ENCODE assay signal across 10 cellular contexts in the genomic region with DNA sequence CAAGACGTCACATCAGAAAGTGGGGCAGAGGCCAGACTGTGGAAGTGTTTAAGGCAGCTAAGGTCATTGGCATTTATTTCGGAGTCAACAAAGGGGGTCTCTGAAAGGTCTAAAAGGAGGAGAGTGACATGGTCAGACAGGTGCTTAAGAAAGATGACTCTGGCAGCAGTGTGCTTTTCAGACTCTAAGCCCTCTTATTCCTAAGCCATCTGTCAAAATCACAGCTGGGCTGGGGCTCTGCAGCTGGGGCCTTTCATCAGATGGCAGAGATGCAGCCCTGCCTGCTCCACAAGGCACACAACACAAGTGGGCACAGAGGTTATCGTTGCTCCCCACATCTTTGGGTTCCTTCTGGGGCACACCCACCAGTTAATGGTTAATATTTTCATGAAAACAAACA. TPM values are rescaled to one million over a fixed set of nuclear protein-coding genes. Genes with fewer than 3 reads are reported as not detected.
DNase-seq lines count a peak whose midpoint lies in the region; ATAC-seq, FAIRE-seq and TF ChIP-seq lines count a peak whose summit lies in the region.
"Had no signal": no experiment of that assay in that cellular context is flagged by ENCODE, and none has a peak within 500 bp of the region (broad histone marks: within the 10 kb centered on the region; RNA-seq: fewer than 3 reads in every experiment).

No MANE protein-coding gene starts in this region.

- H3K27me3 ChIP-seq in brain microvascular endothelial cell (replicated peaks) = no peaks in the 10 kb centered on the region

- H3K4me3 ChIP-seq in A549 (no peak overlapping the region), brain microvascular endothelial cell (ENCODE audit: low read depth, low read length) (no peak overlapping the region)

- H3K9me3 ChIP-seq in A549 = no peaks in the 10 kb centered on the region

- intact Hi-C loops in Calu3 (cut with micrococcal nuclease; ENCODE audit: unreplicated experiment) = loop anchor here (5.0 kb wide), 1 partner anchor 281 kb away; no protein-coding TSS in a partner anchor

- peaks cover 34% of the 10 kb centered on the region for H3K36me3 ChIP-seq in brain microvascular endothelial cell (replicated peaks)

- no peak for TF ChIP-seq CTCF in A549 (IDR thresholded peaks at IDR 0.05)
- TF ChIP-seq CTCF in brain (conservative IDR thresholded peaks at IDR 0.05) = no peak
- no peak for TF ChIP-seq CTCF in nephron (IDR thresholded peaks at IDR 0.05; ENCODE audit: unreplicated experiment in 3 of 3)
- no peak for TF ChIP-seq CTCF in brain microvascular endothelial cell (IDR thresholded peaks at IDR 0.05; ENCODE audit: low read depth, low read length, missing control alignments)
- TF ChIP-seq CTCF in Calu3 (IDR thresholded peaks at IDR 0.05; ENCODE audit: unreplicated experiment) = no peak

- CTCF ChIA-PET in A549 (lab: Yijun Ruan, JAX) = interaction anchor here (1.1 to 8.6 kb wide), 23 partner anchors 8 to 543 kb away, joined by 3 to 166 read pairs (median 9); partner anchors contain the start of gene FBXL22
- CTCF ChIA-PET in Calu3 (lab: Charles Lee) = interaction anchor here (0.6 kb wide), 1 partner anchor 552 kb away, joined by 3 read pairs; no protein-coding TSS in a partner anchor

- POLR2A ChIA-PET in A549 (lab: Yijun Ruan, JAX) = no interaction called here

- DNase-seq in A549 (ENCODE audit: low read depth in 1 of 2, low spot score in 1 of 2) (no peak), LHCN-M2 (ENCODE audit: low read depth) (peak; percentile 52), brain microvascular endothelial cell (no peak), Calu3 (no peak), cerebellar cortex (ENCODE audit: low spot score) (no peak), NCI-H128 (lab: John Stamatoyannopoulos, UW; ENCODE audit: unreplicated experiment) (no peak)
- DNase-seq: DMS79 treated with DMSO at 0.1 percent for 48 hours had no signal

- H3K4me2 ChIP-seq in A549 = no peak overlapping the region; the same call in 2 of the 3 replicates

- peaks cover 43% of the 10 kb centered on the region for H3K4me1 Mint-ChIP-seq in brain
- peaks cover 47% of the 10 kb centered on the region for H3K4me1 Mint-ChIP-seq in nephron
- peaks cover 33% of the 10 kb centered on the region for H3K4me1 Mint-ChIP-seq in Calu3 (ENCODE audit: low read depth, unreplicated experiment)

- ATAC-seq in A549 = peak; percentile 7 to 11; a peak in 2 of 6 replicates

- in situ Hi-C loops in brain microvascular endothelial cell (cut with HindIII; ENCODE audit: low pct_ligation_motif_present, low sequenced_read_pairs) = no loop called here

- H3K27ac Mint-ChIP-seq in brain (peak overlapping the region; percentile 52 to 100 (median 99)), nephron (peak overlapping the region; percentile 96 to 98 (median 96)), Calu3 (ENCODE audit: unreplicated experiment) (no peak overlapping the region)

- WGBS in A549 (ENCODE audit: missing lambda C conversion rate) = 64% methylated on average over 3 of the region's 3 CpGs

- H3K27ac ChIP-seq in A549 (peak overlapping the region in 1 of 2 experiments; percentile 21; a peak in 2 of 6 replicates), brain microvascular endothelial cell (no peak overlapping the region)

- no peak for TF ChIP-seq POLR2A in A549 (IDR thresholded peaks at IDR 0.05; ENCODE audit: low read length)

- TF ChIP-seq EP300 in A549 (IDR thresholded peaks at IDR 0.05) = no peak

- no peak for TF ChIP-seq RAD21 in A549 (conservative IDR thresholded peaks at IDR 0.05 in 1 of 2, IDR thresholded peaks at IDR 0.05 in 1 of 2)

- H3K4me1 ChIP-seq in A549 = peaks cover 23% of the 10 kb centered on the region

- FAIRE-seq in A549 (lab: Jason Lieb, UNC) = no peak
- FAIRE-seq: frontal cortex had no signal

- H3K27me3 Mint-ChIP-seq in brain = no peaks in the 10 kb centered on the region
- H3K27me3 Mint-ChIP-seq in nephron (ENCODE audit: low read depth) = peaks cover 9% of the 10 kb centered on the region
- no peaks in the 10 kb centered on the region for H3K27me3 Mint-ChIP-seq in Calu3 (ENCODE audit: unreplicated experiment)

- BruUV-seq in Calu3 (replicated peaks; lab: Mats Ljungman, UMichigan) = no TSS peak

- peak overlapping the region in 3 of 5 experiments; percentile 60 to 71 (median 65) for H3K4me3 Mint-ChIP-seq in brain
- peak overlapping the region in 2 of 3 experiments; percentile 17 to 48 for H3K4me3 Mint-ChIP-seq in nephron
- H3K4me3 Mint-ChIP-seq in Calu3 (ENCODE audit: low read depth, unreplicated experiment) = no peak overlapping the region

- H3K9me3 Mint-ChIP-seq in brain (no peaks in the 10 kb centered on the region), nephron (no peaks in the 10 kb centered on the region), Calu3 (ENCODE audit: low read depth, unreplicated experiment) (no peaks in the 10 kb centered on the region)

- H3K36me3 Mint-ChIP-seq in brain = peaks cover 71% of the 10 kb centered on the region
- peaks cover 70% of the 10 kb centered on the region for H3K36me3 Mint-ChIP-seq in nephron (ENCODE audit: low read depth)
- no peaks in the 10 kb centered on the region for H3K36me3 Mint-ChIP-seq in Calu3 (ENCODE audit: insufficient read depth, unreplicated experiment)

TF ChIP-seq in A549, 52 proteins besides CTCF, POLR2A, EP300 and RAD21:
- TF ChIP-seq HEYL (CRISPR knock-in tag; IDR thresholded peaks at IDR 0.05) (no peak), ZC3H11A (IDR thresholded peaks at IDR 0.05) (no peak), EHMT2 (IDR thresholded peaks at IDR 0.05; ENCODE audit: low read depth) (no peak), KDM1A (IDR thresholded peaks at IDR 0.05; ENCODE audit: low read depth) (no peak), HOXA7 (CRISPR knock-in tag; IDR thresholded peaks at IDR 0.05) (no peak)

RNA-seq across cellular contexts. Expression of gene FBXL22, which starts 14.0 kb away (rescaled TPM):
- polyA plus RNA-seq in A549 (2011; rRNA removed) (0.09 and 0.18 TPM in 2 replicates), A549 (2017; fragmentation: RNase III; extraction: RNeasy Plus Mini Kit Qiagen cat#74134 plus additional on column Dnase treatment) (0.13 to 0.23 TPM (median 0.18 TPM) in 3 replicates), brain (ENCODE audit: insufficient read depth, low read depth, low replicate concordance) (1.5 TPM)
- 0.28 and 0.29 TPM in 2 replicates for polyA plus RNA-seq in A549 (2012; cell fraction: cytosol; rRNA removed)
- 0.41 and 0.49 TPM in 2 replicates for polyA plus RNA-seq in A549 (2012; cell fraction: nucleus; rRNA removed)
- 0.33 and 0.78 TPM in 2 replicates for polyA minus RNA-seq in A549 (2011; rRNA and poly(A)+ RNA removed)
- total RNA-seq in LHCN-M2 (2014; rRNA removed) (0.23 TPM in 1 of 2 replicates, not detected in the other), Calu3 (2022) (0.71 and 1.3 TPM in 2 replicates)
- 0.17 TPM for polyA plus RNA-seq in LHCN-M2 (2012)
